Comparison of ENCODE assay signal across 8 cellular contexts in the genomic region with DNA sequence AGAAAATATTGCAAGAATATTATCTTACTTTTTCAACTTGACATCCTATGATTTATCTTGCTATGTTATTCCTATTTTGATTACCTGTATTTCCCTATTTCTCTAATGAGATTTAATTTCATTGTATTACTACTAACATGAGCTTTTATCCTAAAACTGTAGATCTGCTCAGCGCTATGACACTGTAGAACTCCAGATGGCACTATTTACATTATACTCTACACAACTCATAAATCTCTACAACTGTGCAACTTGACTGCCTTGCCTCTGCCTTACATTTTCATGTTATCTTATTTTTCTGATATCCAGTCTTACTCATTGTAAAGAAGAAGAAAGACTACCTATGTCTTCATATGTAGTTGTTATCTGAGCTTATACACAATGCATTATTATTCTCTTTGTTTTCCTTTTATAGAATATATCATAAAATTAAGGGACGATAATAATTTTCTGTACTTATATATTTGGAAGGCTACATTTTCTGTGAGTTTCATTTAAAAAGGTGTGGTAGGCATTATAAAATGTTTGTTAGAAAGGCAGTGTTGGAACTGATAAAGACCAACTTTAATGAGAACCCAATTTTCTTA. TPM values are rescaled to one million over a fixed set of nuclear protein-coding genes. Genes with fewer than 3 reads are reported as not detected.
DNase-seq lines count a peak whose midpoint lies in the region; ATAC-seq and TF ChIP-seq lines count a peak whose summit lies in the region.

No MANE protein-coding gene starts in this region.

- H3K36me3 Mint-ChIP-seq in stimulated activated naive B cell treated with anti-CD40 and anti-IgM and Interleukin-4, amounts not matched to agents 10 μg/mL and 1 μg/mL and 100 μg/mL, for 72 hours: peaks cover 12 to 32% of the 10 kb centered on the region in 2 donors

- peaks cover 8% of the 10 kb centered on the region for H3K4me1 ChIP-seq in OCI-LY3 (ENCODE audit: low read length)

- TF ChIP-seq CTCF in OCI-LY3 (IDR thresholded peaks at IDR 0.05; ENCODE audit: low read depth, low read length): peak; percentile 64

- H3K27ac Mint-ChIP-seq in stimulated activated naive B cell treated with anti-CD40 and anti-IgM and Interleukin-4, amounts not matched to agents 10 μg/mL and 1 μg/mL and 100 μg/mL, for 72 hours: no peak overlapping the region

- no peak overlapping the region for H3K9ac ChIP-seq in OCI-LY3 (ENCODE audit: low read length)

- peak; percentile 52 for DNase-seq in NCI-H510A treated with DMSO at 0.1 percent for 48 hours (lab: John Stamatoyannopoulos, UW)
- DNase-seq in NCI-H510A (lab: John Stamatoyannopoulos, UW): no peak
- DNase-seq in stimulated activated naive B cell treated with anti-CD40 and anti-IgM and Interleukin-4, amounts not matched to agents 10 μg/mL and 1 μg/mL and 100 μg/mL, for 72 hours: no peak

- no peaks in the 10 kb centered on the region for H3K9me3 Mint-ChIP-seq in stimulated activated naive B cell treated with anti-CD40 and anti-IgM and Interleukin-4, amounts not matched to agents 10 μg/mL and 1 μg/mL and 100 μg/mL, for 72 hours

- no peak overlapping the region for H2AFZ ChIP-seq in OCI-LY3 (ENCODE audit: low read depth, low read length)

- no peaks in the 10 kb centered on the region for H3K27me3 Mint-ChIP-seq in stimulated activated naive B cell treated with anti-CD40 and anti-IgM and Interleukin-4, amounts not matched to agents 10 μg/mL and 1 μg/mL and 100 μg/mL, for 72 hours

- H3K4me2 ChIP-seq in OCI-LY3 (ENCODE audit: low read length): no peak overlapping the region

- no peak overlapping the region for H3K27ac ChIP-seq in OCI-LY3 (ENCODE audit: low read length)

- H3K4me3 Mint-ChIP-seq in stimulated activated naive B cell treated with anti-CD40 and anti-IgM and Interleukin-4, amounts not matched to agents 10 μg/mL and 1 μg/mL and 100 μg/mL, for 72 hours: no peak overlapping the region

- H3K79me2 ChIP-seq in OCI-LY3 (ENCODE audit: low read length): no peaks in the 10 kb centered on the region

- ATAC-seq in HG02885 (IDR thresholded peaks at IDR 0.05; ENCODE audit: poor library complexity, unreplicated experiment): peak; percentile 56
- ATAC-seq in esophagus mucosa: peak; percentile 70
- peak; percentile 61 to 69 for ATAC-seq in stimulated activated naive B cell treated with anti-CD40 and anti-IgM and Interleukin-4, amounts not matched to agents 10 μg/mL and 1 μg/mL and 100 μg/mL, for 72 hours (replicated peaks)
- ATAC-seq in HG03045 (IDR thresholded peaks at IDR 0.05; ENCODE audit: unreplicated experiment): no peak
- no peak for ATAC-seq in HG03378 (IDR thresholded peaks at IDR 0.05; ENCODE audit: unreplicated experiment)

- H3K9me3 ChIP-seq in OCI-LY3 (ENCODE audit: insufficient read depth, low read length): no peaks in the 10 kb centered on the region

- no peak overlapping the region for H3K4me3 ChIP-seq in OCI-LY3 (ENCODE audit: low read length)

- no peaks in the 10 kb centered on the region for H3K4me1 Mint-ChIP-seq in stimulated activated naive B cell treated with anti-CD40 and anti-IgM and Interleukin-4, amounts not matched to agents 10 μg/mL and 1 μg/mL and 100 μg/mL, for 72 hours

- no peaks in the 10 kb centered on the region for H4K20me1 ChIP-seq in OCI-LY3 (ENCODE audit: insufficient read depth, low read length)

- H3K27me3 ChIP-seq in OCI-LY3 (ENCODE audit: low read depth, low read length): no peaks in the 10 kb centered on the region

- H3K36me3 ChIP-seq in OCI-LY3 (replicated peaks; ENCODE audit: low read depth, low read length): peaks cover 30% of the 10 kb centered on the region

RNA-seq across cellular contexts. Expression of a gene that starts 24.1 kb away (rescaled TPM):
- 33.7 TPM for total RNA-seq in esophagus mucosa

RNA-seq across cellular contexts. Expression of a gene that starts 24.2 kb away (rescaled TPM):
- total RNA-seq in esophagus mucosa: 10.4 TPM

RNA-seq across cellular contexts. Expression of a gene that starts 34.0 kb away (rescaled TPM):
- 30.1 TPM for total RNA-seq in esophagus mucosa

Comparison
In these comparisons a context has a peak if more than half of its experiments do, and no peak if none do; other contexts are left out.
1. ATAC-seq: peak in HG02885 (single experiment), esophagus mucosa (single experiment) and stimulated activated naive B cell treated with anti-CD40 and anti-IgM and Interleukin-4, amounts not matched to agents 10 μg/mL and 1 μg/mL and 100 μg/mL, for 72 hours (2 of 2); none in HG03045 (single experiment) and HG03378 (single experiment).